ENCODE assay signal across 9 cellular contexts in the genomic region with DNA sequence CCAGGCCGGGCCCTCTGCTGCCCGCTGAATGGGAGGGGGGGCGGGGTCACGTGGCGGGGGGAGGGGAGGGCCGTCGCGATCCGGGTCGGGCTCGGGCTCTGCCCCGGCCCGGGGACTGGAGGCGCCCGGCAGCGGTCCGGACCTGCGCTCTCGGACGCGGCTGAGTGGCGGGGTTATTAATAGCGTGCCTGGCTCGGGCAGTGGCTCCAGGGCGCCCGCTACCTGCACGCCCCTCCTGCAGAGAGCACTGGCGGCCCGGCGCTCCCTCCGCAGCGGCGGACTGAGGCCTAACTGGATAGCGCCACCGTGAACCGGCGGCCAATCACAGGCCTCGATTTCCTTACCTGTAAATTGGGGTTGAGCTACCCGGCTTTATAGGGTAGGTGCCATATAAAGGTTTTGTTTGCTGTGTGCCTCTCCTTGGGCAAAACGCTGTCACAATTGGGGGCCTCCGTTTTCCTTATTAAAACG. TPM values are rescaled to one million over a fixed set of nuclear protein-coding genes. Genes with fewer than 3 reads are reported as not detected.
DNase-seq lines count a peak whose midpoint lies in the region; ATAC-seq and TF ChIP-seq lines count a peak whose summit lies in the region.
"Had no signal": no experiment of that assay in that cellular context is flagged by ENCODE, and none has a peak within 500 bp of the region (broad histone marks: within the 10 kb centered on the region; RNA-seq: fewer than 3 reads in every experiment).

No MANE protein-coding gene starts in this region.

- H3K27ac ChIP-seq in colonic mucosa (peak overlapping the region; percentile 78), left lung (peak overlapping the region; percentile 80 to 86), tibial artery (peak overlapping the region; percentile 97 to 99)

- H3K4me3 ChIP-seq in colonic mucosa (peak overlapping the region; percentile 44), left lung (peak overlapping the region; percentile 24 to 39), tibial artery (peak overlapping the region; percentile 49 to 61)

- H3K27me3 ChIP-seq in colonic mucosa (no peaks in the 10 kb centered on the region), left lung (peaks cover 0 to 17% of the 10 kb centered on the region in 2 donors), tibial artery (no peaks in the 10 kb centered on the region)

- DNase-seq in DMS79 treated with DMSO at 0.1 percent for 48 hours (lab: John Stamatoyannopoulos, UW): peak; percentile 75
- DNase-seq in NCI-H146 treated with DMSO at 0.1 percent for 48 hours (lab: John Stamatoyannopoulos, UW; ENCODE audit: unreplicated experiment): peak; percentile 7
- peak; percentile 64 for DNase-seq in colonic mucosa
- DNase-seq in left lung: peak; percentile 79 to 91
- peak; percentile 68 to 93 for DNase-seq in tibial artery
- DNase-seq in activated CD4-positive, alpha-beta T cell treated with anti-CD3 and anti-CD28 coated beads for 4 hours: no peak
- DNase-seq in NCI-H1105 (lab: John Stamatoyannopoulos, UW): no peak

- peak overlapping the region; percentile 28 to 40 for H3K9ac ChIP-seq in colonic mucosa (ENCODE audit: low read depth in 2 of 2, low read length in 2 of 2)

- no peaks in the 10 kb centered on the region for H3K9me3 ChIP-seq in colonic mucosa
- no peaks in the 10 kb centered on the region for H3K9me3 ChIP-seq in left lung
- H3K9me3 ChIP-seq in tibial artery: no peaks in the 10 kb centered on the region

- H3K4me1 ChIP-seq in colonic mucosa (peaks cover 12% of the 10 kb centered on the region), left lung (peaks cover 55 to 77% of the 10 kb centered on the region in 2 donors), tibial artery (peaks cover under 1 to 95% (median 80%) of the 10 kb centered on the region in 4 donors)

- TF ChIP-seq CTCF in colonic mucosa (IDR thresholded peaks at IDR 0.05): no peak
- no peak for TF ChIP-seq CTCF in left lung (IDR thresholded peaks at IDR 0.05)
- TF ChIP-seq CTCF in tibial artery (IDR thresholded peaks at IDR 0.05): no peak

- ATAC-seq in left lung (peak; percentile 75), GM18519 (IDR thresholded peaks at IDR 0.05; ENCODE audit: low FRiP score, unreplicated experiment) (no peak)

- intact Hi-C loops in colonic mucosa (cut with DNase I) (no loop called here), left lung (cut with DNase I) (no loop called here), tibial artery (cut with DNase I; ENCODE audit: low total_unique reads) (no loop called here)

- H3K36me3 ChIP-seq in colonic mucosa: no peaks in the 10 kb centered on the region
- no peaks in the 10 kb centered on the region for H3K36me3 ChIP-seq in left lung
- no peaks in the 10 kb centered on the region for H3K36me3 ChIP-seq in tibial artery

RNA-seq across cellular contexts. Expression of a gene that starts 28.0 kb away (rescaled TPM):
- total RNA-seq in colonic mucosa: 10 to 100 TPM; 18.4 to 26.8 TPM
- total RNA-seq in left lung: 10 to 100 TPM; 35.5 to 38.0 TPM

RNA-seq across cellular contexts. Expression of a gene that starts 59.1 kb away (rescaled TPM):
- total RNA-seq in colonic mucosa (1 to 10 TPM; 1.4 to 2.0 TPM), left lung (100 to 1,000 TPM in 1 of 2 donors, 10 to 100 TPM in 1; 44.6 to 126 TPM)
- total RNA-seq: LHCN-M2 had no signal

Comparison
In these comparisons a context has a peak if more than half of its experiments do, and no peak if none do; other contexts are left out.
1. DNase-seq: peak in DMS79 treated with DMSO at 0.1 percent for 48 hours (single experiment), NCI-H146 treated with DMSO at 0.1 percent for 48 hours (single experiment), colonic mucosa (single experiment), left lung (2 of 2) and tibial artery (2 of 2); none in activated CD4-positive, alpha-beta T cell treated with anti-CD3 and anti-CD28 coated beads for 4 hours (0 of 2) and NCI-H1105 (single experiment).
2. RNA of a gene that starts 59.1 kb away (total RNA-seq): 44.6 to 126 TPM in left lung; 1.4 to 2.0 TPM in colonic mucosa; every median in the first group is over 10 times any median in the second.
3. Peak in every context shown above with its lines, with median percentiles within 50 percentile points of each other: H3K27ac ChIP-seq and H3K4me3 ChIP-seq.